ENCODE assay signal across 1 cellular context in genomic region chr10:118465300-118465874, GRCh38.
TF ChIP-seq lines count a peak whose summit lies in the region.

No MANE protein-coding gene starts in this region.

TF ChIP-seq in K562, 482 proteins besides CTCF, POLR2A, EP300 and RAD21 (continued from another document):
- no peak for TF ChIP-seq ETV6 (IDR thresholded peaks at IDR 0.05; ENCODE audit: borderline replicate concordance in 1 of 2, low read depth in 2 of 2, low read length in 1 of 2)
- no peak for TF ChIP-seq ETV6 (CRISPR knock-in tag; IDR thresholded peaks at IDR 0.05; ENCODE audit: borderline replicate concordance)
- TF ChIP-seq ZFP36 (IDR thresholded peaks at IDR 0.05; ENCODE audit: low read depth, low read length, partially characterized antibody) = no peak
- no peak for TF ChIP-seq SRF (CRISPR knock-in tag; IDR thresholded peaks at IDR 0.05)
- TF ChIP-seq ZNF512 (tag; IDR thresholded peaks at IDR 0.05) = peak; percentile 91
- TF ChIP-seq ZNF124 (CRISPR knock-in tag; IDR thresholded peaks at IDR 0.05) = no peak
- TF ChIP-seq NFE2L1 (tag; IDR thresholded peaks at IDR 0.05; ENCODE audit: borderline replicate concordance, low read depth) = peak; percentile 74
- TF ChIP-seq C11orf30 (IDR thresholded peaks at IDR 0.05; ENCODE audit: low read depth) = peak; percentile 71
- TF ChIP-seq MAFG (tag; conservative IDR thresholded peaks at IDR 0.05) = peak; percentile 88
- TF ChIP-seq NR2C1 (IDR thresholded peaks at IDR 0.05) = no peak
- TF ChIP-seq NR2C1 (tag; IDR thresholded peaks at IDR 0.05) = no peak
